ENCODE assay signal across 8 cellular contexts in genomic region chr9:127904888-127905728, GRCh38. TPM values are rescaled to one million over a fixed set of nuclear protein-coding genes. Genes with fewer than 3 reads are reported as not detected.
DNase-seq lines count a peak whose midpoint lies in the region; ATAC-seq and TF ChIP-seq lines count a peak whose summit lies in the region.

No MANE protein-coding gene starts in this region.

- peak; percentile 11 to 22 for ATAC-seq in lower lobe of right lung
- no peak for ATAC-seq in HG02759 (IDR thresholded peaks at IDR 0.05; ENCODE audit: unreplicated experiment)

- TF ChIP-seq POLR2A in tibial nerve (IDR thresholded peaks at IDR 0.05): no peak

- peak; percentile 50 for DNase-seq in activated T-cell treated with anti-CD3 and anti-CD28 coated beads for 1 hour (ENCODE audit: low read depth)
- no peak for DNase-seq in activated T-cell treated with anti-CD3 and anti-CD28 coated beads for 4 hours
- DNase-seq in activated naive CD4-positive, alpha-beta T cell treated with anti-CD3 and anti-CD28 coated beads, Interleukin-2, amount 50 U/mL, for 16 hours: peak; percentile 49
- no peak for DNase-seq in lower lobe of right lung
- DNase-seq in tibial nerve (ENCODE audit: low spot score in 2 of 2): no peak
- DNase-seq in NCI-H1930 (lab: John Stamatoyannopoulos, UW): no peak
- no peak for DNase-seq in BE2C

- H3K27me3 ChIP-seq in lower lobe of right lung (ENCODE audit: low read depth) (no peaks in the 10 kb centered on the region), tibial nerve (no peaks in the 10 kb centered on the region), BE2C (no peaks in the 10 kb centered on the region)

- H3K36me3 ChIP-seq in lower lobe of right lung: peaks cover 21% of the 10 kb centered on the region
- peaks cover 0 to 18% (median 0%) of the 10 kb centered on the region in 3 donors for H3K36me3 ChIP-seq in tibial nerve
- no peaks in the 10 kb centered on the region for H3K36me3 ChIP-seq in BE2C

- peak overlapping the region; percentile 86 for H3K27ac ChIP-seq in lower lobe of right lung
- peak overlapping the region; percentile 69 to 88 (median 88) for H3K27ac ChIP-seq in tibial nerve

- TF ChIP-seq CTCF in lower lobe of right lung (IDR thresholded peaks at IDR 0.05): no peak
- no peak for TF ChIP-seq CTCF in tibial nerve (IDR thresholded peaks at IDR 0.05)
- no peak for TF ChIP-seq CTCF in BE2C (IDR thresholded peaks at IDR 0.05; ENCODE audit: low read depth, low read length)

- H3K4me3 ChIP-seq in lower lobe of right lung (peak overlapping the region; percentile 27), tibial nerve (peak overlapping the region in 1 of 4 donors; percentile 4), BE2C (ENCODE audit: low read depth, low read length) (no peak overlapping the region)

- no peak for TF ChIP-seq EP300 in tibial nerve (IDR thresholded peaks at IDR 0.05)

- intact Hi-C loops in lower lobe of right lung (cut with DNase I): no loop called here

- H3K4me1 ChIP-seq in lower lobe of right lung (peaks cover 74% of the 10 kb centered on the region), tibial nerve (peaks cover 0 to 82% (median 50%) of the 10 kb centered on the region in 4 donors), BE2C (peaks cover 8% of the 10 kb centered on the region)

- WGBS in tibial nerve, 2 donors: 52 to 79% methylated on average over 7 of the region's 7 CpGs

- no peaks in the 10 kb centered on the region for H3K9me3 ChIP-seq in lower lobe of right lung
- H3K9me3 ChIP-seq in tibial nerve: no peaks in the 10 kb centered on the region
- H3K9me3 ChIP-seq in BE2C: no peaks in the 10 kb centered on the region

RNA-seq across cellular contexts. Expression of gene ST6GALNAC6, which starts 5.7 kb away (rescaled TPM):
- total RNA-seq in lower lobe of right lung (82.0 TPM), tibial nerve (100 to 1,000 TPM; 108 to 193 (median 172) TPM)
- 40.4 TPM for polyA plus RNA-seq in BE2C (2012; ENCODE audit: insufficient read depth, insufficient read length, low read depth)

RNA-seq across cellular contexts. Expression of gene ST6GALNAC4, which starts 11.7 kb away (rescaled TPM):
- 45.6 TPM for total RNA-seq in lower lobe of right lung
- total RNA-seq in tibial nerve: 10 to 100 TPM; 23.9 to 70.5 (median 37.0) TPM
- polyA plus RNA-seq in BE2C (2012; ENCODE audit: insufficient read depth, insufficient read length, low read depth): 39.4 TPM

RNA-seq across cellular contexts. Expression of gene PIP5KL1, which starts 25.5 kb away (rescaled TPM):
- total RNA-seq in lower lobe of right lung (11.5 TPM), tibial nerve (under 1 TPM in 1 of 4 donors, not detected in 3; 0.59 TPM)
- polyA plus RNA-seq in BE2C (2012; ENCODE audit: insufficient read depth, insufficient read length, low read depth): 0.74 TPM

RNA-seq across cellular contexts. Expression of gene AK1, which starts 27.6 kb away (rescaled TPM):
- total RNA-seq in lower lobe of right lung (185 TPM), tibial nerve (10 to 100 TPM; 29.9 to 65.1 (median 38.7) TPM)
- 236 TPM for polyA plus RNA-seq in BE2C (2012; ENCODE audit: insufficient read depth, insufficient read length, low read depth)

RNA-seq across cellular contexts. Expression of gene DPM2, which starts 32.5 kb away (rescaled TPM):
- total RNA-seq in lower lobe of right lung (33.7 TPM), tibial nerve (10 to 100 TPM in 3 of 4 donors, 1 to 10 TPM in 1; 9.0 to 21.9 (median 14.7) TPM)
- 137 TPM for polyA plus RNA-seq in BE2C (2012; ENCODE audit: insufficient read depth, insufficient read length, low read depth)

Comparison
In these comparisons a context has a peak if more than half of its experiments do, and no peak if none do; other contexts are left out.
1. DNase-seq: peak in activated T-cell treated with anti-CD3 and anti-CD28 coated beads for 1 hour (single experiment) and activated naive CD4-positive, alpha-beta T cell treated with anti-CD3 and anti-CD28 coated beads, Interleukin-2, amount 50 U/mL, for 16 hours (single experiment); none in activated T-cell treated with anti-CD3 and anti-CD28 coated beads for 4 hours (single experiment), lower lobe of right lung (single experiment), tibial nerve (0 of 2), NCI-H1930 (0 of 2) and BE2C (single experiment).